Comparison of ENCODE assay signal across 17 cellular contexts in the genomic region with DNA sequence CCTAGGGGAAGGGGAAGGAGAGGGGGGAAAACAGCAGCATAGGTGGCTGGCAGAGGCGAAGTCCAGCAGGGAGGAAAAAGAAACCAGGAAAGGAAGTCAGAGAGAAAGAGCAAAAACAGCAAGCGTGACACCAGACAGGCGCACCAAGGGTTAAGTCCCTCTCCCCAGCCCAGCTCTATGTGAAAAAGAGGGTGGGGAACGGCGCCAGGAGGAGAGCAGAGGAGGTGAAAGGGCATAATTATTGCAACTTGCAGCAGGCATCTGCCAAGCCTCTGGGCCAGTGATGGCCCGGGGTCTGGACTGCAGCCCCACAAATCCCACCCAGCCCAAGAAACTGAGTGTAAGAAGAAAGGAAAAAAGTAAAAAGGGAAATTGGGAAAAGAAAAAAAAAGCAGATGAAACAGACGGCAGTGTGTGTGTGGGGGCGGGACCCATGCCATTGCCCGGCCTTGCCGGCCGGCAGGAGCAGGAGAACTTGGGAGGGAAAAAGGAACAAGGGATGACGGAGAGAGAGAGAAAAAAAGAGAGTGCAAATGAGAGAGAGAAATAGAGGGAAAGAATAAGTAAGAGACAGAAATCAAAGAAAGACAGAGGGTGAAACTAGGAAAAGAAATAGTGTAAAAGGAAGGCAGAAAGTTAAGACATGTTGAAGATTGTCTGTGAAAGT. TPM values are rescaled to one million over a fixed set of nuclear protein-coding genes. Genes with fewer than 3 reads are reported as not detected.
DNase-seq lines count a peak whose midpoint lies in the region; ATAC-seq and TF ChIP-seq lines count a peak whose summit lies in the region.
"Had no signal": no experiment of that assay in that cellular context is flagged by ENCODE, and none has a peak within 500 bp of the region (broad histone marks: within the 10 kb centered on the region; RNA-seq: fewer than 3 reads in every experiment).

No MANE protein-coding gene starts in this region.

- no peaks in the 10 kb centered on the region for H3K9me3 ChIP-seq in sigmoid colon
- H3K9me3 ChIP-seq: thoracic aorta had no signal

- H3K4me1 Mint-ChIP-seq in activated CD4-positive, alpha-beta T cell treated with anti-CD3 and anti-CD28 coated beads, Interleukin-2, amount 10 ng/mL, durations not matched to agents 24 days and 14 days, result peaks cover 22% of the 10 kb centered on the region
- H3K4me1 Mint-ChIP-seq in activated CD4-positive, alpha-beta T cell treated with anti-CD3 and anti-CD28 coated beads, Interleukin-2, amount 10 ng/mL, durations not matched to agents 7 days and 5 days, result peaks cover 16% of the 10 kb centered on the region
- peaks cover 40% of the 10 kb centered on the region for H3K4me1 Mint-ChIP-seq in activated T-helper 1 cell treated with anti-CD3 and anti-CD28 coated beads, Interleukin-12 subunit alpha, Interleukin-12 subunit beta, Interleukin-2, Interleukin-4 antibody, amounts not matched to agents 30 ng/mL and 10 ng/mL and 1 ng/mL, durations not matched to agents 14 hours and 24 hours and 36 hours (ENCODE audit: low read depth)
- H3K4me1 Mint-ChIP-seq in stimulated activated memory B cell treated with anti-CD40 and anti-IgM and Interleukin-4, amounts not matched to agents 10 μg/mL and 1 μg/mL and 100 μg/mL, for 72 hours, result peaks cover 24% of the 10 kb centered on the region

- H3K27me3 Mint-ChIP-seq in activated CD4-positive, alpha-beta T cell treated with anti-CD3 and anti-CD28 coated beads, Interleukin-2, amount 10 ng/mL, durations not matched to agents 24 days and 14 days, result no peaks in the 10 kb centered on the region
- no peaks in the 10 kb centered on the region for H3K27me3 Mint-ChIP-seq in activated CD4-positive, alpha-beta T cell treated with anti-CD3 and anti-CD28 coated beads, Interleukin-2, amount 10 ng/mL, durations not matched to agents 7 days and 5 days
- peaks cover 3% of the 10 kb centered on the region for H3K27me3 Mint-ChIP-seq in activated T-helper 1 cell treated with anti-CD3 and anti-CD28 coated beads, Interleukin-12 subunit alpha, Interleukin-12 subunit beta, Interleukin-2, Interleukin-4 antibody, amounts not matched to agents 30 ng/mL and 10 ng/mL and 1 ng/mL, durations not matched to agents 14 hours and 24 hours and 36 hours (ENCODE audit: insufficient read depth)
- H3K27me3 Mint-ChIP-seq in stimulated activated memory B cell treated with anti-CD40 and anti-IgM and Interleukin-4, amounts not matched to agents 10 μg/mL and 1 μg/mL and 100 μg/mL, for 72 hours, result no peaks in the 10 kb centered on the region

- H3K36me3 ChIP-seq in sigmoid colon, result no peaks in the 10 kb centered on the region
- H3K36me3 ChIP-seq: thoracic aorta had no signal

- peak overlapping the region; percentile 42 for H3K4me3 Mint-ChIP-seq in activated CD4-positive, alpha-beta T cell treated with anti-CD3 and anti-CD28 coated beads, Interleukin-2, amount 10 ng/mL, durations not matched to agents 24 days and 14 days
- H3K4me3 Mint-ChIP-seq in activated CD4-positive, alpha-beta T cell treated with anti-CD3 and anti-CD28 coated beads, Interleukin-2, amount 10 ng/mL, durations not matched to agents 7 days and 5 days, result no peak overlapping the region
- peak overlapping the region; percentile 68 for H3K4me3 Mint-ChIP-seq in activated T-helper 1 cell treated with anti-CD3 and anti-CD28 coated beads, Interleukin-12 subunit alpha, Interleukin-12 subunit beta, Interleukin-2, Interleukin-4 antibody, amounts not matched to agents 30 ng/mL and 10 ng/mL and 1 ng/mL, durations not matched to agents 14 hours and 24 hours and 36 hours
- peak overlapping the region; percentile 52 for H3K4me3 Mint-ChIP-seq in stimulated activated memory B cell treated with anti-CD40 and anti-IgM and Interleukin-4, amounts not matched to agents 10 μg/mL and 1 μg/mL and 100 μg/mL, for 72 hours

- DNase-seq in activated CD4-positive, alpha-beta T cell treated with anti-CD3 and anti-CD28 coated beads, Interleukin-2, amount 10 ng/mL, durations not matched to agents 24 days and 14 days, result no peak
- DNase-seq in activated CD4-positive, alpha-beta T cell treated with anti-CD3 and anti-CD28 coated beads, Interleukin-2, amount 10 ng/mL, durations not matched to agents 7 days and 5 days, result no peak
- DNase-seq in activated T-helper 1 cell treated with anti-CD3 and anti-CD28 coated beads, Interleukin-12 subunit alpha, Interleukin-12 subunit beta, Interleukin-2, Interleukin-4 antibody, amounts not matched to agents 30 ng/mL and 10 ng/mL and 1 ng/mL, durations not matched to agents 14 hours and 24 hours and 36 hours (ENCODE audit: low spot score), result no peak
- peak; percentile 51 for DNase-seq in left kidney (ENCODE audit: low read depth, low spot score)
- DNase-seq in omental fat pad (ENCODE audit: low spot score), result no peak
- no peak for DNase-seq in sigmoid colon
- DNase-seq: cerebellar nuclear complex, DMS79, islet precursor cell, NCI-H2171, RPMI8226 had no signal

- H3K27me3 ChIP-seq in sigmoid colon, result no peaks in the 10 kb centered on the region

- no peaks in the 10 kb centered on the region for H3K36me3 Mint-ChIP-seq in activated CD4-positive, alpha-beta T cell treated with anti-CD3 and anti-CD28 coated beads, Interleukin-2, amount 10 ng/mL, durations not matched to agents 24 days and 14 days (ENCODE audit: low read depth)
- peaks cover 3% of the 10 kb centered on the region for H3K36me3 Mint-ChIP-seq in activated CD4-positive, alpha-beta T cell treated with anti-CD3 and anti-CD28 coated beads, Interleukin-2, amount 10 ng/mL, durations not matched to agents 7 days and 5 days (ENCODE audit: low read depth)
- H3K36me3 Mint-ChIP-seq in activated T-helper 1 cell treated with anti-CD3 and anti-CD28 coated beads, Interleukin-12 subunit alpha, Interleukin-12 subunit beta, Interleukin-2, Interleukin-4 antibody, amounts not matched to agents 30 ng/mL and 10 ng/mL and 1 ng/mL, durations not matched to agents 14 hours and 24 hours and 36 hours (ENCODE audit: low read depth), result peaks cover 6% of the 10 kb centered on the region
- peaks cover 11% of the 10 kb centered on the region for H3K36me3 Mint-ChIP-seq in stimulated activated memory B cell treated with anti-CD40 and anti-IgM and Interleukin-4, amounts not matched to agents 10 μg/mL and 1 μg/mL and 100 μg/mL, for 72 hours

- H3K9me3 Mint-ChIP-seq in activated CD4-positive, alpha-beta T cell treated with anti-CD3 and anti-CD28 coated beads, Interleukin-2, amount 10 ng/mL, durations not matched to agents 24 days and 14 days, result no peaks in the 10 kb centered on the region
- peaks cover 5% of the 10 kb centered on the region for H3K9me3 Mint-ChIP-seq in activated CD4-positive, alpha-beta T cell treated with anti-CD3 and anti-CD28 coated beads, Interleukin-2, amount 10 ng/mL, durations not matched to agents 7 days and 5 days
- peaks cover 5% of the 10 kb centered on the region for H3K9me3 Mint-ChIP-seq in activated T-helper 1 cell treated with anti-CD3 and anti-CD28 coated beads, Interleukin-12 subunit alpha, Interleukin-12 subunit beta, Interleukin-2, Interleukin-4 antibody, amounts not matched to agents 30 ng/mL and 10 ng/mL and 1 ng/mL, durations not matched to agents 14 hours and 24 hours and 36 hours
- H3K9me3 Mint-ChIP-seq in stimulated activated memory B cell treated with anti-CD40 and anti-IgM and Interleukin-4, amounts not matched to agents 10 μg/mL and 1 μg/mL and 100 μg/mL, for 72 hours, result peaks cover 7% of the 10 kb centered on the region

- peak overlapping the region; percentile 6 for H3K27ac Mint-ChIP-seq in activated CD4-positive, alpha-beta T cell treated with anti-CD3 and anti-CD28 coated beads, Interleukin-2, amount 10 ng/mL, durations not matched to agents 24 days and 14 days
- no peak overlapping the region for H3K27ac Mint-ChIP-seq in activated CD4-positive, alpha-beta T cell treated with anti-CD3 and anti-CD28 coated beads, Interleukin-2, amount 10 ng/mL, durations not matched to agents 7 days and 5 days
- H3K27ac Mint-ChIP-seq in activated T-helper 1 cell treated with anti-CD3 and anti-CD28 coated beads, Interleukin-12 subunit alpha, Interleukin-12 subunit beta, Interleukin-2, Interleukin-4 antibody, amounts not matched to agents 30 ng/mL and 10 ng/mL and 1 ng/mL, durations not matched to agents 14 hours and 24 hours and 36 hours, result peak overlapping the region; percentile 74
- H3K27ac Mint-ChIP-seq in stimulated activated memory B cell treated with anti-CD40 and anti-IgM and Interleukin-4, amounts not matched to agents 10 μg/mL and 1 μg/mL and 100 μg/mL, for 72 hours, result peak overlapping the region; percentile 35

- no peak for TF ChIP-seq EP300 in sigmoid colon (IDR thresholded peaks at IDR 0.05)

- intact Hi-C loops in activated CD4-positive, alpha-beta T cell treated with anti-CD3 and anti-CD28 coated beads, Interleukin-2, amount 10 ng/mL, durations not matched to agents 24 days and 14 days (cut with micrococcal nuclease), result loop anchor here (10.0 kb wide), 1 partner anchor 160 kb away; no protein-coding TSS in a partner anchor
- intact Hi-C loops in activated T-helper 1 cell treated with anti-CD3 and anti-CD28 coated beads, Interleukin-12 subunit alpha, Interleukin-12 subunit beta, Interleukin-2, Interleukin-4 antibody, amounts not matched to agents 30 ng/mL and 10 ng/mL and 1 ng/mL, durations not matched to agents 14 hours and 24 hours and 36 hours (cut with micrococcal nuclease), result loop anchor here (10.0 kb wide), 1 partner anchor 80 kb away; no protein-coding TSS in a partner anchor
- intact Hi-C loops in sigmoid colon (cut with DNase I), result no loop called here

- CTCF ChIA-PET in activated CD4-positive, alpha-beta T cell treated with anti-CD3 and anti-CD28 coated beads, Interleukin-2, amount 10 ng/mL, durations not matched to agents 7 days and 5 days (lab: Charles Lee), result no interaction called here

- WGBS in sigmoid colon, 2 donors, result 54 to 57% methylated on average over 12 of the region's 12 CpGs

- peaks cover 0 to 13% (median 0%) of the 10 kb centered on the region in 4 donors for H3K4me1 ChIP-seq in sigmoid colon

- no peak for TF ChIP-seq CTCF in omental fat pad (IDR thresholded peaks at IDR 0.05)
- no peak for TF ChIP-seq CTCF in sigmoid colon (IDR thresholded peaks at IDR 0.05)

- POLR2A ChIA-PET in activated CD4-positive, alpha-beta T cell treated with anti-CD3 and anti-CD28 coated beads, Interleukin-2, amount 10 ng/mL, durations not matched to agents 7 days and 5 days (lab: Charles Lee), result no interaction called here

- ATAC-seq in stimulated activated memory B cell treated with anti-CD40 and anti-IgM and Interleukin-4, amounts not matched to agents 10 μg/mL and 1 μg/mL and 100 μg/mL, for 72 hours, result no peak
- ATAC-seq in omental fat pad (ENCODE audit: low FRiP score), result no peak
- no peak for ATAC-seq in GM21390 (IDR thresholded peaks at IDR 0.05; ENCODE audit: unreplicated experiment)

- H3K4me3 ChIP-seq in sigmoid colon, result peak overlapping the region in 2 of 4 donors; percentile 13 to 23
- H3K4me3 ChIP-seq: thoracic aorta had no signal

- H3K27ac ChIP-seq in sigmoid colon, result no peak overlapping the region
- H3K27ac ChIP-seq: thoracic aorta had no signal

- TF ChIP-seq POLR2A in sigmoid colon (IDR thresholded peaks at IDR 0.05), result no peak

RNA-seq across cellular contexts. Expression of a gene that starts 14.1 kb away (rescaled TPM):
- total RNA-seq in activated CD4-positive, alpha-beta T cell treated with anti-CD3 and anti-CD28 coated beads, Interleukin-2, amount 10 ng/mL, durations not matched to agents 24 days and 14 days, result not detected in 2 replicates
- total RNA-seq in activated CD4-positive, alpha-beta T cell treated with anti-CD3 and anti-CD28 coated beads, Interleukin-2, amount 10 ng/mL, durations not matched to agents 7 days and 5 days, result not detected
- not detected in 2 replicates for total RNA-seq in activated T-helper 1 cell treated with anti-CD3 and anti-CD28 coated beads, Interleukin-12 subunit alpha, Interleukin-12 subunit beta, Interleukin-2, Interleukin-4 antibody, amounts not matched to agents 30 ng/mL and 10 ng/mL and 1 ng/mL, durations not matched to agents 14 hours and 24 hours and 36 hours
- total RNA-seq in omental fat pad (not detected), sigmoid colon (not detected)
- not detected for polyA plus RNA-seq in sigmoid colon
- total RNA-seq: A673, M059J, osteocyte, thoracic aorta had no signal

RNA-seq across cellular contexts. Expression of a gene that starts 28.6 kb away (rescaled TPM):
- not detected in 2 replicates for total RNA-seq in activated CD4-positive, alpha-beta T cell treated with anti-CD3 and anti-CD28 coated beads, Interleukin-2, amount 10 ng/mL, durations not matched to agents 24 days and 14 days
- total RNA-seq in activated CD4-positive, alpha-beta T cell treated with anti-CD3 and anti-CD28 coated beads, Interleukin-2, amount 10 ng/mL, durations not matched to agents 7 days and 5 days, result not detected
- total RNA-seq in activated T-helper 1 cell treated with anti-CD3 and anti-CD28 coated beads, Interleukin-12 subunit alpha, Interleukin-12 subunit beta, Interleukin-2, Interleukin-4 antibody, amounts not matched to agents 30 ng/mL and 10 ng/mL and 1 ng/mL, durations not matched to agents 14 hours and 24 hours and 36 hours, result not detected in 2 replicates
- total RNA-seq in omental fat pad (not detected), sigmoid colon (1 to 10 TPM in 2 of 4 donors, not detected in 2; 1.3 to 2.2 TPM)
- not detected for polyA plus RNA-seq in sigmoid colon
- total RNA-seq: A673, M059J, osteocyte, thoracic aorta had no signal
